8 cellular contexts compared by ENCODE assay signal in genomic region chr17:80789356-80789902, GRCh38.
A peak's percentile ranks its signal among the peaks of the same experiment; 100 is the strongest.
DNase-seq lines count a peak whose midpoint lies in the region; ATAC-seq and TF ChIP-seq lines count a peak whose summit lies in the region.

No MANE protein-coding gene starts in this region.

- no peaks in the 10 kb centered on the region for H3K27me3 Mint-ChIP-seq in activated naive CD8-positive, alpha-beta T cell treated with anti-CD3 and anti-CD28 coated beads, Interleukin-2, amount 50 U/mL, for 24 hours
- H3K27me3 Mint-ChIP-seq in type B pancreatic cell = no peaks in the 10 kb centered on the region

- ATAC-seq in HG03565 (IDR thresholded peaks at IDR 0.05; ENCODE audit: unreplicated experiment) (peak; percentile 26), GM18873 (IDR thresholded peaks at IDR 0.05; ENCODE audit: low FRiP score, unreplicated experiment) (no peak), HG03571 (IDR thresholded peaks at IDR 0.05; ENCODE audit: unreplicated experiment) (no peak)
- ATAC-seq in activated naive CD8-positive, alpha-beta T cell treated with anti-CD3 and anti-CD28 coated beads, Interleukin-2, amount 50 U/mL, for 24 hours = peak; percentile 64

- peaks cover 13% of the 10 kb centered on the region for H3K9me3 Mint-ChIP-seq in activated naive CD8-positive, alpha-beta T cell treated with anti-CD3 and anti-CD28 coated beads, Interleukin-2, amount 50 U/mL, for 24 hours
- peaks cover 3% of the 10 kb centered on the region for H3K9me3 Mint-ChIP-seq in type B pancreatic cell

- H3K27ac Mint-ChIP-seq in activated naive CD8-positive, alpha-beta T cell treated with anti-CD3 and anti-CD28 coated beads, Interleukin-2, amount 50 U/mL, for 24 hours = peak overlapping the region; percentile 97
- no peak overlapping the region for H3K27ac Mint-ChIP-seq in type B pancreatic cell

- H3K36me3 Mint-ChIP-seq in activated naive CD8-positive, alpha-beta T cell treated with anti-CD3 and anti-CD28 coated beads, Interleukin-2, amount 50 U/mL, for 24 hours (ENCODE audit: low read depth) = peaks cover 49% of the 10 kb centered on the region
- peaks cover 7% of the 10 kb centered on the region for H3K36me3 Mint-ChIP-seq in type B pancreatic cell

- peak overlapping the region; percentile 74 for H3K4me3 Mint-ChIP-seq in activated naive CD8-positive, alpha-beta T cell treated with anti-CD3 and anti-CD28 coated beads, Interleukin-2, amount 50 U/mL, for 24 hours
- peak overlapping the region; percentile 30 for H3K4me3 Mint-ChIP-seq in type B pancreatic cell

- no peak for TF ChIP-seq CTCF in type B pancreatic cell (conservative IDR thresholded peaks at IDR 0.05)

- H3K4me1 Mint-ChIP-seq in activated naive CD8-positive, alpha-beta T cell treated with anti-CD3 and anti-CD28 coated beads, Interleukin-2, amount 50 U/mL, for 24 hours = peaks cover 95% of the 10 kb centered on the region
- H3K4me1 Mint-ChIP-seq in type B pancreatic cell (ENCODE audit: unreplicated experiment) = peaks cover 44% of the 10 kb centered on the region

- DNase-seq in COLO829 (ENCODE audit: low spot score) = peak; percentile 88
- peak; percentile 43 for DNase-seq in activated naive CD8-positive, alpha-beta T cell treated with anti-CD3 and anti-CD28 coated beads, Interleukin-2, amount 50 U/mL, for 24 hours
- peak; percentile 80 for DNase-seq in kidney tubule cell (ENCODE audit: low spot score)
- no peak for DNase-seq in type B pancreatic cell (ENCODE audit: extremely low spot score, unreplicated experiment)
- DNase-seq in NCI-H345 (lab: John Stamatoyannopoulos, UW) = no peak

Comparison
In these comparisons a context has a peak if more than half of its experiments do, and no peak if none do; other contexts are left out.
1. DNase-seq: peak in COLO829 (single experiment), activated naive CD8-positive, alpha-beta T cell treated with anti-CD3 and anti-CD28 coated beads, Interleukin-2, amount 50 U/mL, for 24 hours (single experiment) and kidney tubule cell (single experiment); none in type B pancreatic cell (single experiment) and NCI-H345 (single experiment).
2. ATAC-seq: peak in HG03565 (single experiment) and activated naive CD8-positive, alpha-beta T cell treated with anti-CD3 and anti-CD28 coated beads, Interleukin-2, amount 50 U/mL, for 24 hours (single experiment); none in GM18873 (single experiment) and HG03571 (single experiment).